ENCODE assay signal across 8 cellular contexts in the genomic region with DNA sequence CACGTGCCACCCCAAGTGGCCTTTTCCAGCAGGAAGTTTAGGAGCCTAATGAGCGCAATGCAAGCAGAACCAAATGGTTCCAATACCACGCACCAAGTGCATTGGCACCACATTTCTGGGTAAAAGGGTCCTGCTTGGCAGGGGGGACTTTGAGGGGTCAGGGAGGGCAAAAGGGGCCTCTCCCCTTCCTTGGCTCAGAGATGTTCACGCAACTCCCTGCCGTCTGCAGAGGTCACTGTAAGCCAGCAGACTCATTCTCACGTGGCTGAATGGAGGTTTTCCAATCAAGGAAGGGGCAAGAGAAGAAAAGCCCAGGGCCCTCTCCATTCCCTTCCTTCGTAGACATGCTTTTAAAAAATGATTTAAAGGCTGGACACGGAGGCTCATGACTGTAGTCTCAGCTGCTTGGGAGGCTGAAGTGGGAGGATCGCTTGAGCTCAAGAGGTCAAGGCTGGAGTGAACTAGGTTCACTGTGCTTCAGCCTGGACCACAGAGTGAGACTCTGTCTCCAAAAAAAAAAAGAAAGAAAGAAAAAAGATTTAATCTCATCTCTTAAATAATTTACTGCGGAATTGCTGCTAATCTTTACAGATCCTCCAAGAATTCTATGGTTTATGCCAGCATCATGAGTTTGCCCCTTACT.
A peak's percentile ranks its signal among the peaks of the same experiment; 100 is the strongest.
DNase-seq lines count a peak whose midpoint lies in the region; TF ChIP-seq lines count a peak whose summit lies in the region.

No MANE protein-coding gene starts in this region.

- peaks cover 10% of the 10 kb centered on the region for H3K27me3 Mint-ChIP-seq in type B pancreatic cell

- no peak overlapping the region for H3K27ac Mint-ChIP-seq in type B pancreatic cell

- CTCF ChIA-PET in AG04450 (lab: Charles Lee) = interaction anchor here (0.7 to 1.4 kb wide), 5 partner anchors 15 to 355 kb away, joined by 3 to 4 read pairs (median 3); no protein-coding TSS in a partner anchor

- POLR2A ChIA-PET in AG04450 (lab: Yijun Ruan, JAX) = interaction anchor here (0.7 kb wide), 1 partner anchor 228 kb away, joined by 3 read pairs; no protein-coding TSS in a partner anchor

- H2AFZ ChIP-seq in SU-DHL-6 (ENCODE audit: low read depth, low read length, severe bottlenecking) = no peak overlapping the region

- no peaks in the 10 kb centered on the region for H4K20me1 ChIP-seq in SU-DHL-6 (ENCODE audit: low read depth, low read length)

- H3K9me3 ChIP-seq in AG04450 (ENCODE audit: control insufficient read depth, insufficient read depth, low read length) (no peaks in the 10 kb centered on the region; the same call in 1 of the 2 replicates), SU-DHL-6 (ENCODE audit: insufficient read depth, low read length) (no peaks in the 10 kb centered on the region)

- H3K36me3 Mint-ChIP-seq in type B pancreatic cell = no peaks in the 10 kb centered on the region

- H3K9me2 ChIP-seq in SU-DHL-6 (replicated peaks; ENCODE audit: insufficient read depth, low read length) = no peaks in the 10 kb centered on the region

- H3K27me3 ChIP-seq in AG04450 (ENCODE audit: control insufficient read depth, insufficient read depth, low read length) (no peaks in the 10 kb centered on the region), SU-DHL-6 (ENCODE audit: low read length) (no peaks in the 10 kb centered on the region)

- 0 out of 2 replicates have a peak, but pooled peaks have one; percentile 14 for TF ChIP-seq CTCF in AG04450 (IDR thresholded peaks at IDR 0.05; ENCODE audit: low read depth, low read length)
- TF ChIP-seq CTCF in GM12865 (IDR thresholded peaks at IDR 0.05; ENCODE audit: insufficient read depth, low read depth, low read length, missing control alignments) = peak; percentile 35
- peak; percentile 18 for TF ChIP-seq CTCF in SU-DHL-6 (IDR thresholded peaks at IDR 0.05; ENCODE audit: insufficient read depth, low read length, poor library complexity, severe bottlenecking)
- peak; percentile 29 for TF ChIP-seq CTCF in fibroblast of pulmonary artery (IDR thresholded peaks at IDR 0.05; ENCODE audit: low read length, missing control alignments)
- TF ChIP-seq CTCF in type B pancreatic cell (conservative IDR thresholded peaks at IDR 0.05) = peak; percentile 41

- DNase-seq in AG04450 (ENCODE audit: low read depth, low spot score) (no peak), GM12865 (ENCODE audit: low read depth) (peak; percentile 38), fibroblast of pulmonary artery (ENCODE audit: low read depth) (peak; percentile 50), type B pancreatic cell (ENCODE audit: extremely low spot score, unreplicated experiment) (no peak), AG08396 (ENCODE audit: low spot score) (no peak), NCI-H1092 treated with DMSO at 0.1 percent for 48 hours (lab: John Stamatoyannopoulos, UW) (no peak), COLO668 (lab: John Stamatoyannopoulos, UW; ENCODE audit: unreplicated experiment) (no peak)

- H3F3A ChIP-seq in SU-DHL-6 (ENCODE audit: insufficient read depth) = peaks cover 42% of the 10 kb centered on the region

- no peaks in the 10 kb centered on the region for H3K9me3 Mint-ChIP-seq in type B pancreatic cell

- no peak overlapping the region for H3K9ac ChIP-seq in SU-DHL-6 (ENCODE audit: low read length)

- H3K27ac ChIP-seq in AG04450 (ENCODE audit: low read depth, low read length) = no peak overlapping the region
- no peak overlapping the region for H3K27ac ChIP-seq in SU-DHL-6 (ENCODE audit: low read depth, low read length)

- peaks cover under 1% of the 10 kb centered on the region; the same call in 1 of the 2 replicates for H3K36me3 ChIP-seq in SU-DHL-6 (ENCODE audit: low read length)

- peak overlapping the region; percentile 55 for H3K4me3 Mint-ChIP-seq in type B pancreatic cell

- no peak overlapping the region for H3K4me2 ChIP-seq in SU-DHL-6 (ENCODE audit: low read depth, low read length, poor library complexity, severe bottlenecking)

- no peak overlapping the region for H3K4me3 ChIP-seq in AG04450 (ENCODE audit: low read depth, low read length)
- H3K4me3 ChIP-seq in GM12865 (ENCODE audit: low read depth, low read length) = no peak overlapping the region
- no peak overlapping the region for H3K4me3 ChIP-seq in SU-DHL-6 (ENCODE audit: insufficient read depth, low read length, poor library complexity, severe bottlenecking)
- no peak overlapping the region for H3K4me3 ChIP-seq in fibroblast of pulmonary artery (replicated peaks; ENCODE audit: low read depth, low read length)

- peaks cover 14% of the 10 kb centered on the region for H3K4me1 Mint-ChIP-seq in type B pancreatic cell (ENCODE audit: unreplicated experiment)

- no peaks in the 10 kb centered on the region for H3K79me2 ChIP-seq in SU-DHL-6 (ENCODE audit: insufficient read depth, low read length)

Comparison
In these comparisons a context has a peak if more than half of its experiments do, and no peak if none do; other contexts are left out.
1. DNase-seq: peak in GM12865 (single experiment) and fibroblast of pulmonary artery (single experiment); none in AG04450 (single experiment), type B pancreatic cell (single experiment), AG08396 (single experiment), NCI-H1092 treated with DMSO at 0.1 percent for 48 hours (single experiment) and COLO668 (single experiment).
2. Peak in every context shown above with its lines, with median percentiles within 50 percentile points of each other: CTCF ChIP-seq.